ENCODE assay signal across 23 cellular contexts in genomic region chr1:226525750-226526149, GRCh38. TPM values are rescaled to one million over a fixed set of nuclear protein-coding genes. Genes with fewer than 3 reads are reported as not detected.
A peak's percentile ranks its signal among the peaks of the same experiment; 100 is the strongest.
DNase-seq lines count a peak whose midpoint lies in the region; ATAC-seq and TF ChIP-seq lines count a peak whose summit lies in the region.
"Had no signal": no experiment of that assay in that cellular context is flagged by ENCODE, and none has a peak within 500 bp of the region (broad histone marks: within the 10 kb centered on the region; RNA-seq: fewer than 3 reads in every experiment).

No MANE protein-coding gene starts in this region.

- no peak overlapping the region for H3K4me3 ChIP-seq in AG10803 (ENCODE audit: low read length)
- H3K4me3 ChIP-seq in NB4 (ENCODE audit: low read depth, low read length): no peak overlapping the region
- H3K4me3 ChIP-seq in fibroblast of mammary gland (ENCODE audit: control insufficient read depth, low read depth, low read length): no peak overlapping the region
- no peak overlapping the region for H3K4me3 ChIP-seq in gastrocnemius medialis
- H3K4me3 ChIP-seq in vagina: no peak overlapping the region

- ATAC-seq in gastrocnemius medialis (no peak), HG03045 (IDR thresholded peaks at IDR 0.05; ENCODE audit: unreplicated experiment) (no peak), HG02870 (IDR thresholded peaks at IDR 0.05; ENCODE audit: unreplicated experiment) (no peak)

- H3K4me1 ChIP-seq in gastrocnemius medialis: peaks cover 25 to 49% of the 10 kb centered on the region in 2 donors
- H3K4me1 ChIP-seq in vagina: no peaks in the 10 kb centered on the region
- H3K4me1 ChIP-seq: Caco-2 had no signal

- in situ Hi-C loops in gastrocnemius medialis (cut with MboI; ENCODE audit: low sequenced_read_pairs in 4 of 4): no loop called here

- no peaks in the 10 kb centered on the region for H3K9me3 ChIP-seq in gastrocnemius medialis
- H3K9me3 ChIP-seq in vagina: no peaks in the 10 kb centered on the region
- H3K9me3 ChIP-seq: Caco-2 had no signal

- H3K27ac ChIP-seq in gastrocnemius medialis (peak overlapping the region in 3 of 4 donors; percentile 22 to 73 (median 64)), vagina (no peak overlapping the region)

- no peaks in the 10 kb centered on the region for H3K27me3 ChIP-seq in gastrocnemius medialis
- H3K27me3 ChIP-seq in vagina: no peaks in the 10 kb centered on the region

- no peak for TF ChIP-seq CTCF in AG10803 (conservative IDR thresholded peaks at IDR 0.05; ENCODE audit: low read length)
- TF ChIP-seq CTCF in NB4 (IDR thresholded peaks at IDR 0.05; ENCODE audit: low read depth, low read length): no peak
- no peak for TF ChIP-seq CTCF in fibroblast of mammary gland (conservative IDR thresholded peaks at IDR 0.05; ENCODE audit: control insufficient read depth, insufficient read depth, low read depth, low read length)
- TF ChIP-seq CTCF in gastrocnemius medialis (IDR thresholded peaks at IDR 0.05 in 4 of 5, conservative IDR thresholded peaks at IDR 0.05 in 1 of 5): no peak
- no peak for TF ChIP-seq CTCF in vagina (IDR thresholded peaks at IDR 0.05)

- DNase-seq in AG10803 (ENCODE audit: low read depth) (peak; percentile 21), NB4 (ENCODE audit: low read depth) (peak; percentile 11), fibroblast of mammary gland (ENCODE audit: low read depth) (peak; percentile 71), gastrocnemius medialis (peak in 1 of 2 donors; percentile 49), NCI-H1105 treated with DMSO at 0.1 percent for 48 hours (lab: John Stamatoyannopoulos, UW) (no peak), vagina (ENCODE audit: extremely low spot score in 2 of 2) (no peak)
- DNase-seq: 8988T; Caco-2; CD4-positive, alpha-beta T cell; GDM1; Karpas-422; MM.1S; NCI-H1105; NCI-H187; NCI-H2107; NCI-H2227 treated with DMSO at 0.1 percent for 48 hours; NCI-H510A treated with DMSO at 0.1 percent for 48 hours; NCI-H82; OCI-M1; Right ventricle myocardium superior had no signal

- TF ChIP-seq POLR2A in NB4 (IDR thresholded peaks at IDR 0.05; ENCODE audit: extremely low read depth, insufficient read length): no peak
- no peak for TF ChIP-seq POLR2A in gastrocnemius medialis (IDR thresholded peaks at IDR 0.05)
- TF ChIP-seq POLR2A in vagina (IDR thresholded peaks at IDR 0.05): no peak

- H3K36me3 ChIP-seq in gastrocnemius medialis (no peaks in the 10 kb centered on the region), vagina (no peaks in the 10 kb centered on the region)

- intact Hi-C loops in gastrocnemius medialis (cut with DNase I; ENCODE audit: low total_unique reads): no loop called here
- intact Hi-C loops in vagina (cut with DNase I): no loop called here

RNA-seq across cellular contexts. Expression of gene STUM, which starts 22.8 kb away (rescaled TPM):
- total RNA-seq in gastrocnemius medialis: 1 to 10 TPM in 2 of 4 donors, under 1 TPM in 2; 0.92 to 1.9 (median 1.0) TPM
- 6.4 TPM for total RNA-seq in vagina
- total RNA-seq: CD4-positive, alpha-beta T cell; Daoy had no signal

Comparison
In these comparisons a context has a peak if more than half of its experiments do, and no peak if none do; other contexts are left out.
1. DNase-seq: peak in AG10803 (single experiment), NB4 (single experiment) and fibroblast of mammary gland (single experiment); none in NCI-H1105 treated with DMSO at 0.1 percent for 48 hours (single experiment) and vagina (0 of 2).